In genomic region chr6:97626586-97627441, GRCh38 we compare ENCODE assay signal across 1 cellular context.
TF ChIP-seq lines count a peak whose summit lies in the region.

No MANE protein-coding gene starts in this region.

TF ChIP-seq in HepG2, 621 proteins besides CTCF, POLR2A, EP300 and RAD21 (continued from another document):
- TF ChIP-seq ZNF576 (CRISPR knock-in tag; IDR thresholded peaks at IDR 0.05), result no peak
- TF ChIP-seq MBD4 (IDR thresholded peaks at IDR 0.05; ENCODE audit: borderline replicate concordance, low read length), result no peak
- no peak for TF ChIP-seq ZNF766 (CRISPR knock-in tag; IDR thresholded peaks at IDR 0.05; ENCODE audit: borderline replicate concordance)
